Comparison of ENCODE assay signal across 10 cellular contexts in genomic region chr21:34801519-34802132, GRCh38.
DNase-seq lines count a peak whose midpoint lies in the region; ATAC-seq and TF ChIP-seq lines count a peak whose summit lies in the region.
"Had no signal": no experiment of that assay in that cellular context is flagged by ENCODE, and none has a peak within 500 bp of the region (broad histone marks: within the 10 kb centered on the region; RNA-seq: fewer than 3 reads in every experiment).

No MANE protein-coding gene starts in this region.

- peaks cover 19% of the 10 kb centered on the region for H3K9me3 Mint-ChIP-seq in progenitor cell of endocrine pancreas (ENCODE audit: low read depth)

- peak overlapping the region; percentile 24 for H3K27ac ChIP-seq in colonic mucosa
- H3K27ac ChIP-seq: 22Rv1 had no signal

- no peak overlapping the region for H3K4me3 Mint-ChIP-seq in progenitor cell of endocrine pancreas (ENCODE audit: low read depth)

- DNase-seq in DMS 273 (lab: John Stamatoyannopoulos, UW; ENCODE audit: unreplicated experiment) (peak; percentile 49), DMS 273 treated with DMSO at 0.1 percent for 48 hours (lab: John Stamatoyannopoulos, UW) (no peak), NB4 (ENCODE audit: low read depth) (peak; percentile 33), colonic mucosa (no peak), progenitor cell of endocrine pancreas (ENCODE audit: low spot score, unreplicated experiment) (no peak), GDM1 (lab: John Stamatoyannopoulos, UW) (no peak), pons (ENCODE audit: low spot score) (no peak)
- DNase-seq: NCI-H1436 had no signal

- TF ChIP-seq CTCF in NB4 (IDR thresholded peaks at IDR 0.05; ENCODE audit: low read depth, low read length): no peak
- TF ChIP-seq CTCF in colonic mucosa (IDR thresholded peaks at IDR 0.05): no peak
- TF ChIP-seq CTCF in progenitor cell of endocrine pancreas (IDR thresholded peaks at IDR 0.05; ENCODE audit: unreplicated experiment): peak; percentile 39

- intact Hi-C loops in colonic mucosa (cut with DNase I): no loop called here

- no peaks in the 10 kb centered on the region for H3K27me3 ChIP-seq in colonic mucosa

- no peak overlapping the region for H3K9ac ChIP-seq in colonic mucosa (ENCODE audit: low read depth in 2 of 2, low read length in 2 of 2)

- peaks cover 13% of the 10 kb centered on the region for H3K36me3 Mint-ChIP-seq in progenitor cell of endocrine pancreas (ENCODE audit: insufficient read depth)

- ATAC-seq in GM19351 (IDR thresholded peaks at IDR 0.05; ENCODE audit: unreplicated experiment): no peak

- no peak overlapping the region for H3K27ac Mint-ChIP-seq in progenitor cell of endocrine pancreas

- peaks cover 3% of the 10 kb centered on the region for H3K27me3 Mint-ChIP-seq in progenitor cell of endocrine pancreas

- peaks cover 5% of the 10 kb centered on the region for H3K4me1 ChIP-seq in colonic mucosa

- H3K4me3 ChIP-seq in NB4 (ENCODE audit: low read depth, low read length): no peak overlapping the region
- no peak overlapping the region for H3K4me3 ChIP-seq in colonic mucosa

- TF ChIP-seq POLR2A in NB4 (IDR thresholded peaks at IDR 0.05; ENCODE audit: extremely low read depth, insufficient read length): no peak

- no peaks in the 10 kb centered on the region for H3K36me3 ChIP-seq in colonic mucosa

- H3K4me1 Mint-ChIP-seq in progenitor cell of endocrine pancreas (ENCODE audit: low read depth): peaks cover 35% of the 10 kb centered on the region

- H3K9me3 ChIP-seq in colonic mucosa: no peaks in the 10 kb centered on the region

Comparison
In these comparisons a context has a peak if more than half of its experiments do, and no peak if none do; other contexts are left out.
1. DNase-seq: peak in DMS 273 (single experiment) and NB4 (single experiment); none in DMS 273 treated with DMSO at 0.1 percent for 48 hours (single experiment), colonic mucosa (single experiment), progenitor cell of endocrine pancreas (single experiment), GDM1 (single experiment) and pons (single experiment).